In the genomic region with DNA sequence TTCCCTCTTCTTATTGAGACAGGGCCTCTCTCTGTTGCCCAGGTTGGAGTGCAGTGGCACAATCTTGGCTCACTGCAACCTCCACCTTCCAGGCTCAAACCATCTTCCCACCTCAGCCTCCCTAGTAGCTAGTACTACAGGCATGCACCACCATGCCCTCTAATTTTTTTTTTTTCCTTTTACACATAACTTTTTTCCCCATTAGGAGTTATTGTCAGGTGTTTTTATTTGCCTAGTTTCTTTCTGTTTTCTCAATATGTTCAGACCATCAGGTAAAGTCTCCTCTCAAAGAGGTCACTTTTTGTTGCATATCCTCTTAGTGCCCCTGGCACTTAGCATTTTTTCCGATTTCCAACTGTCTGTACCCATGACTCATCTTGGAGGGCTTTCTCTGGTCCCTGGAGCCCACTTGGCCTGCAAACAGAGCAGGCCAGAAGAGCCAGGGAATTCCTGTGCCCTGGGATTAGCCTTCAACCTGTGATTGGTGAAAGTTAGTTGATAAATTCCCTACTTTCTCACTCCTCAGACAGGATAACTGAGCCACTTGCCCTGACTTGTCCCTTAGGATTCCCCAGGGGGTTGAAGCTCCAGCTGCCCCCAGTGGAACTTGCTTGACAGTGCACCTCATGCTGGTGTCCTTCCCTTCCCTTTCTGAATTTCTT, we compare ENCODE assay signal across 8 cellular contexts. TPM values are rescaled to one million over a fixed set of nuclear protein-coding genes. Genes with fewer than 3 reads are reported as not detected.
DNase-seq lines count a peak whose midpoint lies in the region; ATAC-seq, FAIRE-seq and TF ChIP-seq lines count a peak whose summit lies in the region.

No MANE protein-coding gene starts in this region.

- intact Hi-C loops in colonic mucosa (cut with DNase I) = loop anchor here (10.0 kb wide), 1 partner anchor 198 kb away; no protein-coding TSS in a partner anchor

- H3K79me1 ChIP-seq in mesenchymal stem cell (replicated peaks; ENCODE audit: low read length, poor library complexity, severe bottlenecking) = peaks cover 8% of the 10 kb centered on the region

- WGBS in A549 (ENCODE audit: missing lambda C conversion rate) = 80% methylated on average over 1 of the region's 1 CpG
- 53% methylated on average over 1 of the region's 1 CpG for WGBS in mesenchymal stem cell

- CTCF ChIA-PET in A549 (lab: Yijun Ruan, JAX) = interaction anchor here (0.6 to 2.5 kb wide), 15 partner anchors 10 to 443 kb away, joined by 3 to 9 read pairs (median 3); partner anchors contain the start of gene MAP10

- H3K4me2 ChIP-seq in A549 (peak overlapping the region; percentile 93), mesenchymal stem cell (ENCODE audit: low read length, poor library complexity, severe bottlenecking) (no peak overlapping the region)

- H3K4me3 ChIP-seq in A549 (no peak overlapping the region), colonic mucosa (no peak overlapping the region), mesenchymal stem cell (ENCODE audit: insufficient read depth in 1 of 2, low read depth in 1 of 2, low read length in 2 of 2) (peak overlapping the region in 1 of 2 experiments; percentile 25)

- POLR2A ChIA-PET in A549 (lab: Yijun Ruan, JAX) = interaction anchor here (0.5 kb wide), 1 partner anchor 200 kb away, joined by 3 read pairs; no protein-coding TSS in a partner anchor

- TF ChIP-seq CTCF in A549 (IDR thresholded peaks at IDR 0.05) (peak; percentile 49), colonic mucosa (IDR thresholded peaks at IDR 0.05) (peak; percentile 60)

- H3K9ac ChIP-seq in colonic mucosa (ENCODE audit: low read depth in 2 of 2, low read length in 2 of 2) = peak overlapping the region in 1 of 2 donors; percentile 5
- H3K9ac ChIP-seq in mesenchymal stem cell (ENCODE audit: low read length) = peak overlapping the region; percentile 23

- peak overlapping the region; percentile 3 to 4 for H2BK12ac ChIP-seq in mesenchymal stem cell (ENCODE audit: low read length in 2 of 2)

- H3K36me3 ChIP-seq in colonic mucosa = no peaks in the 10 kb centered on the region
- peaks cover 0 to 18% of the 10 kb centered on the region in 2 experiments for H3K36me3 ChIP-seq in mesenchymal stem cell (ENCODE audit: control insufficient read depth in 1 of 2, insufficient read depth in 2 of 2, low read depth in 1 of 2, low read length in 2 of 2)

- peak overlapping the region; percentile 79 to 95 for H3K27ac ChIP-seq in A549
- H3K27ac ChIP-seq in colonic mucosa = no peak overlapping the region
- peak overlapping the region; percentile 68 for H3K27ac ChIP-seq in mesenchymal stem cell (ENCODE audit: low read length, poor library complexity, severe bottlenecking)

- H2BK120ac ChIP-seq in mesenchymal stem cell (ENCODE audit: low read depth, low read length) = no peak overlapping the region

- H3K14ac ChIP-seq in mesenchymal stem cell (ENCODE audit: low read length in 2 of 2) = no peak overlapping the region

- H3K4me1 ChIP-seq in A549 (peaks cover 26% of the 10 kb centered on the region), colonic mucosa (no peaks in the 10 kb centered on the region), mesenchymal stem cell (ENCODE audit: control insufficient read depth, insufficient read depth, low read depth, low read length) (peaks cover 5% of the 10 kb centered on the region)

- peak; percentile 76 to 79 for ATAC-seq in A549

- DNase-seq in A549 (ENCODE audit: low read depth in 1 of 2, low spot score in 1 of 2) = peak; percentile 80
- DNase-seq in G401 (ENCODE audit: low spot score) = peak; percentile 32
- DNase-seq in HCEC 1CT = peak; percentile 50
- DNase-seq in Kasumi-1 (lab: John Stamatoyannopoulos, UW) = peak; percentile 51 to 58
- DNase-seq in SKM-1 treated with dmso at 0.1 percent for 144 hours (lab: John Stamatoyannopoulos, UW; ENCODE audit: unreplicated experiment) = peak; percentile 77
- DNase-seq in colonic mucosa = peak; percentile 67
- DNase-seq in mesenchymal stem cell = peak; percentile 66
- DNase-seq in activated effector memory CD4-positive, alpha-beta T cell treated with Interleukin-2 at 50 U/mL for 16 hours = no peak

- H2BK5ac ChIP-seq in mesenchymal stem cell (ENCODE audit: low read depth, low read length, poor library complexity, severe bottlenecking) = peak overlapping the region; percentile 2

- no peak for TF ChIP-seq EP300 in A549 (IDR thresholded peaks at IDR 0.05)

- H3K9me3 ChIP-seq in A549 (no peaks in the 10 kb centered on the region), colonic mucosa (no peaks in the 10 kb centered on the region), mesenchymal stem cell (ENCODE audit: control insufficient read depth, low read length) (no peaks in the 10 kb centered on the region)

- H3K27me3 ChIP-seq in colonic mucosa (no peaks in the 10 kb centered on the region), mesenchymal stem cell (ENCODE audit: control insufficient read depth in 1 of 2, insufficient read depth in 1 of 2, low read length in 2 of 2) (no peaks in the 10 kb centered on the region)

- no peak overlapping the region for H2AFZ ChIP-seq in mesenchymal stem cell (ENCODE audit: low read depth, low read length)

- H2AK5ac ChIP-seq in mesenchymal stem cell (ENCODE audit: low read length, severe bottlenecking) = peak overlapping the region; percentile 16

- peak overlapping the region in 1 of 2 experiments; percentile 13 for H3K18ac ChIP-seq in mesenchymal stem cell (ENCODE audit: low read depth in 1 of 2, low read length in 2 of 2)

- no peak overlapping the region for H3K4ac ChIP-seq in mesenchymal stem cell (ENCODE audit: low read depth in 1 of 2, low read length in 2 of 2)

- peak; percentile 89 for FAIRE-seq in A549 (lab: Jason Lieb, UNC)

- no peak for TF ChIP-seq POLR2A in A549 (IDR thresholded peaks at IDR 0.05; ENCODE audit: low read length)

- no peak overlapping the region for H3K23ac ChIP-seq in mesenchymal stem cell (ENCODE audit: low read length in 2 of 2)

- in situ Hi-C loops in G401 (cut with HindIII; ENCODE audit: low sequenced_read_pairs) = no loop called here

- H2BK15ac ChIP-seq in mesenchymal stem cell (ENCODE audit: low read depth, poor library complexity, severe bottlenecking) = peak overlapping the region; percentile 82

- peak; percentile 52 to 53; a peak in 4 of 5 replicates for TF ChIP-seq RAD21 in A549 (conservative IDR thresholded peaks at IDR 0.05 in 1 of 2, IDR thresholded peaks at IDR 0.05 in 1 of 2)

- peak overlapping the region; percentile 5 for H4K8ac ChIP-seq in mesenchymal stem cell (ENCODE audit: low read length)

- H4K91ac ChIP-seq in mesenchymal stem cell (ENCODE audit: low read length) = no peak overlapping the region

TF ChIP-seq in A549, 52 proteins besides CTCF, POLR2A, EP300 and RAD21:
- TF ChIP-seq FOSL2 (IDR thresholded peaks at IDR 0.05) (no peak), FOSL2 (CRISPR knock-in tag; IDR thresholded peaks at IDR 0.05) (peak; percentile 52), TP53 (CRISPR knock-in tag; IDR thresholded peaks at IDR 0.05) (no peak), SMC3 (IDR thresholded peaks at IDR 0.05) (peak; percentile 46; the same call in 2 of the 3 replicates)

RNA-seq across cellular contexts. Expression of gene NTPCR, which starts 2.2 kb away (rescaled TPM):
- polyA plus RNA-seq in A549 (2011; rRNA removed) (65.1 and 83.6 TPM in 2 replicates), A549 (2017; fragmentation: RNase III; extraction: RNeasy Plus Mini Kit Qiagen cat#74134 plus additional on column Dnase treatment) (68.8 to 76.9 TPM (median 69.9 TPM) in 3 replicates)
- 30.3 and 30.9 TPM in 2 replicates for polyA plus RNA-seq in A549 (2012; cell fraction: cytosol; rRNA removed)
- polyA plus RNA-seq in A549 (2012; cell fraction: nucleus; rRNA removed) = 11.4 and 16.0 TPM in 2 replicates
- 18.4 and 26.3 TPM in 2 replicates for polyA minus RNA-seq in A549 (2011; rRNA and poly(A)+ RNA removed)
- total RNA-seq in G401 (2014; rRNA removed; shearing (Covaris generic)) = 46.2 and 50.5 TPM in 2 replicates
- 10 to 100 TPM; 57.0 to 64.8 TPM for total RNA-seq in colonic mucosa
- 33.9 TPM for polyA plus RNA-seq in mesenchymal stem cell (2013, experiment 1 of 2)
- polyA plus RNA-seq in mesenchymal stem cell (2013, experiment 2 of 2) = 34.1 TPM
